In the genomic region with DNA sequence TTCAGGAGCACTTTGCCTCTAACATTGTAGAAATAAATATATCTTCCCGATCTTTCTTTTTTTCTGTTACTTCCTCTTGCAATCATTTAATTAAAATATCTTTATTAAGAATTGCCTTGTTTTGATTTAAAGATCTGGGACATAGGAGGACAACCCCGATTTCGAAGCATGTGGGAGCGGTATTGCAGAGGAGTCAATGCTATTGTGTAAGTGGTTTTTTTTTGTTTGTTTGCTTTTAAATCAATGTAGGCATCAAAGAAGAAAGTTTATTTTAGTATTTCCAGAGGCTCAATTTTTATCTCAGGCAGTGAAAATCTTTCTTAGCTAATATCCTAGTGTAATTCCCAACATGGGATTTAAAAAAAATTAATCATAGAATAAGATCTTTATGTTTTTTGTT, we compare ENCODE assay signal across 35 cellular contexts.
"Had no signal": no experiment of that assay in that cellular context is flagged by ENCODE, and none has a peak within 500 bp of the region (broad histone marks: within the 10 kb centered on the region; RNA-seq: fewer than 3 reads in every experiment).

No MANE protein-coding gene starts in this region.

- H3K27me3 ChIP-seq: MG63 had no signal

- H3K9me3 ChIP-seq: MG63 had no signal

- H3K4me3 ChIP-seq: MG63 had no signal

- DNase-seq: Karpas-422, Kasumi-1, MG63, MM.1S, MV-4-11, NCI-H1048, NCI-H1092, NCI-H1092 treated with DMSO at 0.1 percent for 48 hours, NCI-H1105, NCI-H1105 treated with DMSO at 0.1 percent for 48 hours, NCI-H1417, NCI-H1417 treated with DMSO at 0.1 percent for 48 hours, NCI-H1436, NCI-H1436 treated with DMSO at 0.1 percent for 48 hours, NCI-H146, NCI-H1694, NCI-H1694 treated with DMSO at 0.1 percent for 48 hours, NCI-H187, NCI-H187 treated with DMSO at 0.1 percent for 48 hours, NCI-H1930, NCI-H2029, NCI-H2029 treated with DMSO at 0.1 percent for 48 hours, NCI-H2081, NCI-H2081 treated with DMSO at 0.1 percent for 48 hours, NCI-H2107, NCI-H2171, NCI-H2171 treated with DMSO at 0.1 percent for 48 hours, NCI-H2227 treated with DMSO at 0.1 percent for 48 hours, NCI-H226, NCI-H345, NCI-H446, NCI-H446 treated with DMSO at 0.1 percent for 48 hours, NCI-H510A, NCI-H510A treated with DMSO at 0.1 percent for 48 hours, NCI-H524 had no signal
